In the genomic region with DNA sequence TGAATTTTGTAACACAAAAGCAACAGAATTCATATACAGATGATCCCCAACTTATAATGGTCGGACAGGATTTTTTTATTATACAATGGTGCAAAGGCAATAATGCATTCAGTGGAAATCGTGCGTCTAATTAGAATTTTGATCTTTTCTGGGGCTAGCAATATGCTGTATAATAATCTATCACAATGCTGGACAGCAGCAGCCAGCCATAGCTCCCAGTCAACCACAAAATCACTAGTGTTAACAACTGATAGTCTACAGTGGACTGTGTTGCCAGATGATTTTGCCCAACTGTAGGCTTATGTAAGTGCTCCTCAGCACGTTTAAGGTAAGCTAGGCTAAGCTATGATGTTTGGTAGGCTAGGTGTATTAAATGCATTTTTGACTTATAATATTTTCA, we compare ENCODE assay signal across 24 cellular contexts.
DNase-seq lines count a peak whose midpoint lies in the region; ATAC-seq, FAIRE-seq and TF ChIP-seq lines count a peak whose summit lies in the region.
"Had no signal": no experiment of that assay in that cellular context is flagged by ENCODE, and none has a peak within 500 bp of the region (broad histone marks: within the 10 kb centered on the region; RNA-seq: fewer than 3 reads in every experiment).

No MANE protein-coding gene starts in this region.

- peaks cover 0 to 4% of the 10 kb centered on the region in 2 donors for H3K36me3 Mint-ChIP-seq in activated naive CD4-positive, alpha-beta T cell treated with anti-CD3 and anti-CD28 coated beads, Interleukin-2, amount 50 U/mL, for 72 hours
- H3K36me3 Mint-ChIP-seq: CD14-positive monocyte had no signal

- intact Hi-C loops in breast epithelium (cut with DNase I; ENCODE audit: low total_unique reads): no loop called here

- no peak overlapping the region for H3K27ac ChIP-seq in breast epithelium
- H3K27ac ChIP-seq: A549; BLaER1 treated with 17β-estradiol and CSF1 and Interleukin-3, amounts not matched to agents 10 nM and 100 nM had no signal

- H3K4me1 ChIP-seq in breast epithelium: no peaks in the 10 kb centered on the region
- H3K4me1 ChIP-seq: A549; BE2C; BLaER1 treated with 17β-estradiol and CSF1 and Interleukin-3, amounts not matched to agents 10 nM and 100 nM had no signal

- H3K4me3 ChIP-seq in breast epithelium: no peak overlapping the region
- H3K4me3 ChIP-seq: A549; BLaER1 treated with 17β-estradiol and CSF1 and Interleukin-3, amounts not matched to agents 10 nM and 100 nM had no signal

- no peaks in the 10 kb centered on the region for H3K9me3 ChIP-seq in breast epithelium
- H3K9me3 ChIP-seq: BE2C had no signal

- DNase-seq in CMK (ENCODE audit: low read depth) (peak; percentile 20), GM12892 (ENCODE audit: insufficient read length) (no peak), OCI-M1 (lab: John Stamatoyannopoulos, UW) (peak; percentile 40), omental fat pad (ENCODE audit: low spot score) (no peak), breast epithelium (ENCODE audit: low spot score in 2 of 2) (no peak)
- no peak for DNase-seq in activated naive CD4-positive, alpha-beta T cell treated with anti-CD3 and anti-CD28 coated beads, Interleukin-2, amount 50 U/mL, for 72 hours (ENCODE audit: low spot score in 2 of 2)
- DNase-seq: 8988T; ACHN; AML-193; BE2C; Calu3; CD4-positive, alpha-beta T cell; CD8-positive, alpha-beta memory T cell; COR-L47; DMS53; DMS79 treated with DMSO at 0.1 percent for 48 hours; GF-D8; GOT3; HCEC 1CT had no signal

- no peaks in the 10 kb centered on the region for H3K36me3 ChIP-seq in breast epithelium
- H3K36me3 ChIP-seq: BE2C; BLaER1 treated with 17β-estradiol and CSF1 and Interleukin-3, amounts not matched to agents 10 nM and 100 nM had no signal

- H3K27me3 ChIP-seq in breast epithelium: no peaks in the 10 kb centered on the region
- H3K27me3 ChIP-seq: BE2C; BLaER1 treated with 17β-estradiol and CSF1 and Interleukin-3, amounts not matched to agents 10 nM and 100 nM had no signal

- no peak for ATAC-seq in omental fat pad (ENCODE audit: low FRiP score)
- ATAC-seq in activated naive CD4-positive, alpha-beta T cell treated with anti-CD3 and anti-CD28 coated beads, Interleukin-2, amount 50 U/mL, for 72 hours: no peak
- ATAC-seq: A549 had no signal

- TF ChIP-seq CTCF in omental fat pad (IDR thresholded peaks at IDR 0.05): no peak
- TF ChIP-seq CTCF in breast epithelium (IDR thresholded peaks at IDR 0.05): no peak

- H3K9me3 Mint-ChIP-seq in activated naive CD4-positive, alpha-beta T cell treated with anti-CD3 and anti-CD28 coated beads, Interleukin-2, amount 50 U/mL, for 72 hours: peaks cover 3 to 5% of the 10 kb centered on the region in 2 donors
- H3K9me3 Mint-ChIP-seq: CD4-positive, alpha-beta T cell had no signal

- TF ChIP-seq POLR2A in GM12892 (IDR thresholded peaks at IDR 0.05; ENCODE audit: low read depth, low read length) (no peak), breast epithelium (IDR thresholded peaks at IDR 0.05) (no peak)

- no peak overlapping the region for H3K27ac Mint-ChIP-seq in activated naive CD4-positive, alpha-beta T cell treated with anti-CD3 and anti-CD28 coated beads, Interleukin-2, amount 50 U/mL, for 72 hours
- H3K27ac Mint-ChIP-seq: CD14-positive monocyte; CD4-positive, alpha-beta T cell had no signal

- FAIRE-seq in GM12892 (lab: Jason Lieb, UNC): peak; percentile 78
- FAIRE-seq: A549, GM19239, H54 had no signal

Comparison
In these comparisons a context has a peak if more than half of its experiments do, and no peak if none do; other contexts are left out.
1. DNase-seq: peak in CMK (single experiment) and OCI-M1 (single experiment); none in GM12892 (single experiment), omental fat pad (single experiment), activated naive CD4-positive, alpha-beta T cell treated with anti-CD3 and anti-CD28 coated beads, Interleukin-2, amount 50 U/mL, for 72 hours (0 of 2) and breast epithelium (0 of 2).